In genomic region chrX:39674771-39675553, GRCh38 we compare ENCODE assay signal across 19 cellular contexts.
DNase-seq lines count a peak whose midpoint lies in the region; ATAC-seq and TF ChIP-seq lines count a peak whose summit lies in the region.
"Had no signal": no experiment of that assay in that cellular context is flagged by ENCODE, and none has a peak within 500 bp of the region (broad histone marks: within the 10 kb centered on the region; RNA-seq: fewer than 3 reads in every experiment).

No MANE protein-coding gene starts in this region.

- peak overlapping the region; percentile 49 to 95 (median 94) for H3K27ac Mint-ChIP-seq in nephron
- H3K27ac Mint-ChIP-seq in activated CD8-positive, alpha-beta T cell treated with anti-CD3 and anti-CD28 coated beads, Interleukin-2, amount 10 ng/mL, durations not matched to agents 7 days and 5 days = no peak overlapping the region
- H3K27ac Mint-ChIP-seq: CD4-positive, alpha-beta T cell had no signal

- no peaks in the 10 kb centered on the region for H3K36me3 Mint-ChIP-seq in nephron (ENCODE audit: low read depth)
- no peaks in the 10 kb centered on the region for H3K36me3 Mint-ChIP-seq in activated CD8-positive, alpha-beta T cell treated with anti-CD3 and anti-CD28 coated beads, Interleukin-2, amount 10 ng/mL, durations not matched to agents 7 days and 5 days (ENCODE audit: low read depth)

- peaks cover 22% of the 10 kb centered on the region for H3K9me3 Mint-ChIP-seq in nephron
- no peaks in the 10 kb centered on the region for H3K9me3 Mint-ChIP-seq in activated CD8-positive, alpha-beta T cell treated with anti-CD3 and anti-CD28 coated beads, Interleukin-2, amount 10 ng/mL, durations not matched to agents 7 days and 5 days (ENCODE audit: insufficient read depth)
- H3K9me3 Mint-ChIP-seq: CD4-positive, alpha-beta T cell had no signal

- ATAC-seq in activated CD8-positive, alpha-beta T cell treated with anti-CD3 and anti-CD28 coated beads, Interleukin-2, amount 10 ng/mL, durations not matched to agents 7 days and 5 days = no peak
- no peak for ATAC-seq in mucosa of descending colon
- ATAC-seq: K562 had no signal

- POLR2A ChIA-PET in activated CD8-positive, alpha-beta T cell treated with anti-CD3 and anti-CD28 coated beads, Interleukin-2, amount 10 ng/mL, durations not matched to agents 7 days and 5 days (lab: Charles Lee) = no interaction called here

- H4K20me1 ChIP-seq in MM.1S (ENCODE audit: insufficient read depth, low read length) = no peaks in the 10 kb centered on the region
- H4K20me1 ChIP-seq: BLaER1 treated with 17β-estradiol and CSF1 and Interleukin-3, amounts not matched to agents 10 nM and 100 nM had no signal

- H3K4me1 ChIP-seq in MM.1S (ENCODE audit: low read length) (no peaks in the 10 kb centered on the region), mucosa of descending colon (ENCODE audit: low read depth) (no peaks in the 10 kb centered on the region)

- H3K27me3 Mint-ChIP-seq in nephron (ENCODE audit: low read depth) = peaks cover 5% of the 10 kb centered on the region
- no peaks in the 10 kb centered on the region for H3K27me3 Mint-ChIP-seq in activated CD8-positive, alpha-beta T cell treated with anti-CD3 and anti-CD28 coated beads, Interleukin-2, amount 10 ng/mL, durations not matched to agents 7 days and 5 days (ENCODE audit: low read depth)
- H3K27me3 Mint-ChIP-seq: CD4-positive, alpha-beta T cell had no signal

- CTCF ChIA-PET in activated CD8-positive, alpha-beta T cell treated with anti-CD3 and anti-CD28 coated beads, Interleukin-2, amount 10 ng/mL, durations not matched to agents 7 days and 5 days (lab: Charles Lee) = no interaction called here

- no peaks in the 10 kb centered on the region for H3K9me2 ChIP-seq in MM.1S (replicated peaks; ENCODE audit: insufficient read depth, low read length)

- intact Hi-C loops in mucosa of descending colon (cut with DNase I, micrococcal nuclease) = no loop called here

- H3K4me2 ChIP-seq in MM.1S (ENCODE audit: low read depth, low read length) = no peak overlapping the region

- H3K4me3 ChIP-seq in MM.1S (ENCODE audit: low read length) = no peak overlapping the region
- no peak overlapping the region for H3K4me3 ChIP-seq in mucosa of descending colon
- H3K4me3 ChIP-seq: BLaER1 treated with 17β-estradiol and CSF1 and Interleukin-3, amounts not matched to agents 10 nM and 100 nM; K562 had no signal

- H3K4me1 Mint-ChIP-seq in nephron = peaks cover 37% of the 10 kb centered on the region
- H3K4me1 Mint-ChIP-seq in activated CD8-positive, alpha-beta T cell treated with anti-CD3 and anti-CD28 coated beads, Interleukin-2, amount 10 ng/mL, durations not matched to agents 7 days and 5 days (ENCODE audit: low read depth) = no peaks in the 10 kb centered on the region

- TF ChIP-seq CTCF in nephron (IDR thresholded peaks at IDR 0.05; ENCODE audit: unreplicated experiment in 3 of 3) (no peak), MM.1S (IDR thresholded peaks at IDR 0.05; ENCODE audit: low read length) (no peak), mucosa of descending colon (IDR thresholded peaks at IDR 0.05) (no peak)

- peak overlapping the region in 1 of 3 experiments; percentile 29 for H3K4me3 Mint-ChIP-seq in nephron
- H3K4me3 Mint-ChIP-seq in activated CD8-positive, alpha-beta T cell treated with anti-CD3 and anti-CD28 coated beads, Interleukin-2, amount 10 ng/mL, durations not matched to agents 7 days and 5 days = no peak overlapping the region
- H3K4me3 Mint-ChIP-seq: CD4-positive, alpha-beta T cell had no signal

- H3F3A ChIP-seq in MM.1S (ENCODE audit: insufficient read depth, low read length) = no peaks in the 10 kb centered on the region

- H3K79me2 ChIP-seq in MM.1S (ENCODE audit: low read length) = no peaks in the 10 kb centered on the region

- DNase-seq in NCI-H526 (lab: John Stamatoyannopoulos, UW) (peak; percentile 36 to 55), NCI-H526 treated with DMSO at 0.1 percent for 48 hours (lab: John Stamatoyannopoulos, UW) (no peak), MM.1S (no peak), mucosa of descending colon (no peak)
- DNase-seq in activated CD8-positive, alpha-beta T cell treated with anti-CD3 and anti-CD28 coated beads, Interleukin-2, amount 10 ng/mL, durations not matched to agents 7 days and 5 days = no peak
- DNase-seq: AML-193; CD4-positive, alpha-beta T cell; NCI-H1105 treated with DMSO at 0.1 percent for 48 hours; NCI-H146; NCI-H1930; NCI-H2107; NCI-H69; SHP77 had no signal

- H3K9me3 ChIP-seq in MM.1S (replicated peaks; ENCODE audit: insufficient read depth, low read length) (no peaks in the 10 kb centered on the region), mucosa of descending colon (no peaks in the 10 kb centered on the region)

- peak overlapping the region; percentile 30 for H3K27ac ChIP-seq in angular gyrus (ENCODE audit: low read depth, low read length)
- H3K27ac ChIP-seq in temporal lobe (ENCODE audit: low read depth, low read length) = peak overlapping the region; percentile 5
- H3K27ac ChIP-seq in MM.1S (ENCODE audit: low read length) = no peak overlapping the region
- H3K27ac ChIP-seq: BLaER1 treated with 17β-estradiol and CSF1 and Interleukin-3, amounts not matched to agents 10 nM and 100 nM; RWPE1 had no signal

- H3K27me3 ChIP-seq in MM.1S (replicated peaks; ENCODE audit: insufficient read depth, low read length) = no peaks in the 10 kb centered on the region
- H3K27me3 ChIP-seq: BLaER1 treated with 17β-estradiol and CSF1 and Interleukin-3, amounts not matched to agents 10 nM and 100 nM had no signal

- H3K9ac ChIP-seq in MM.1S (ENCODE audit: low read length) = no peak overlapping the region
- H3K9ac ChIP-seq: BLaER1 treated with 17β-estradiol and CSF1 and Interleukin-3, amounts not matched to agents 10 nM and 100 nM had no signal

- H3K36me3 ChIP-seq in MM.1S (replicated peaks; ENCODE audit: insufficient read depth, low read length) (no peaks in the 10 kb centered on the region), mucosa of descending colon (ENCODE audit: low read depth) (no peaks in the 10 kb centered on the region)
- H3K36me3 ChIP-seq: BLaER1 treated with 17β-estradiol and CSF1 and Interleukin-3, amounts not matched to agents 10 nM and 100 nM had no signal

- no peak overlapping the region for H2AFZ ChIP-seq in MM.1S (ENCODE audit: low read length)

Comparison
In these comparisons a context has a peak if more than half of its experiments do, and no peak if none do; other contexts are left out.
1. DNase-seq: peak in NCI-H526 (2 of 2); none in NCI-H526 treated with DMSO at 0.1 percent for 48 hours (single experiment), MM.1S (single experiment), activated CD8-positive, alpha-beta T cell treated with anti-CD3 and anti-CD28 coated beads, Interleukin-2, amount 10 ng/mL, durations not matched to agents 7 days and 5 days (single experiment) and mucosa of descending colon (0 of 3).